26 cellular contexts compared by ENCODE assay signal in genomic region chrX:42422961-42423360, GRCh38.
"Had no signal": no experiment of that assay in that cellular context is flagged by ENCODE, and none has a peak within 500 bp of the region (broad histone marks: within the 10 kb centered on the region; RNA-seq: fewer than 3 reads in every experiment).

No MANE protein-coding gene starts in this region.

- H3K4me1 ChIP-seq: esophagus squamous epithelium, gastrocnemius medialis, lower lobe of right lung, prostate gland, right atrium auricular region, suprapubic skin, transverse colon, upper lobe of right lung, uterus had no signal

- H3K27ac ChIP-seq: coronary artery, esophagus squamous epithelium, gastrocnemius medialis, lower lobe of right lung, neural progenitor cell, prostate gland, right atrium auricular region, suprapubic skin, transverse colon, upper lobe of right lung, uterus had no signal

- H3K9me3 ChIP-seq: esophagus squamous epithelium, gastrocnemius medialis, lower lobe of right lung, prostate gland, right atrium auricular region, suprapubic skin, transverse colon, upper lobe of right lung, uterus had no signal

- H3K27me3 ChIP-seq: esophagus squamous epithelium, gastrocnemius medialis, neural progenitor cell, right atrium auricular region, suprapubic skin, transverse colon, upper lobe of right lung, uterus had no signal

- H3K4me3 ChIP-seq: coronary artery, esophagus squamous epithelium, gastrocnemius medialis, lower lobe of right lung, neural progenitor cell, prostate gland, right atrium auricular region, smooth muscle cell, suprapubic skin, transverse colon, upper lobe of right lung, uterus had no signal

- H3K9ac ChIP-seq: neural progenitor cell had no signal

- H3K36me3 ChIP-seq: esophagus squamous epithelium, gastrocnemius medialis, lower lobe of right lung, neural progenitor cell, prostate gland, right atrium auricular region, suprapubic skin, transverse colon, upper lobe of right lung, uterus had no signal

- DNase-seq: dermis blood vessel endothelial cell; effector memory CD4-positive, alpha-beta T cell; erythroblast; esophagus squamous epithelium; gastrocnemius medialis; head of caudate nucleus; left ventricle myocardium superior; lower lobe of right lung; naive thymus-derived CD4-positive, alpha-beta T cell; nucleus accumbens; stimulated activated CD4-positive, alpha-beta T cell treated with anti-CD3 and anti-CD28 coated beads, Interleukin-12 subunit alpha, Interleukin-12 subunit beta, amount 100 ng/mL, for 4 hours; stimulated activated CD4-positive, alpha-beta T cell treated with anti-CD3 and anti-CD28 coated beads, Interleukin-1b, Interleukin-23, amount 100 ng/mL, for 48 hours; stimulated activated CD4-positive, alpha-beta T cell treated with anti-CD3 and anti-CD28 coated beads, Interleukin-4, amount 100 ng/mL, for 1 hour; stimulated activated CD8-positive, alpha-beta memory T cell treated with anti-CD3 and anti-CD28 coated beads, Interleukin-4, amount 100 ng/mL, for 48 hours; stimulated activated naive CD4-positive, alpha-beta T cell; stimulated activated naive CD8-positive, alpha-beta T cell treated with anti-CD3 and anti-CD28 coated beads, Interleukin-15, amount 100 ng/mL, for 72 hours; transverse colon; upper lobe of right lung; uterus had no signal

- H3K4me2 ChIP-seq: neural progenitor cell, smooth muscle cell had no signal

- ATAC-seq: gastrocnemius medialis; left ventricle myocardium superior; lower lobe of right lung; naive thymus-derived CD4-positive, alpha-beta T cell; sciatic nerve; stimulated activated naive CD8-positive, alpha-beta T cell treated with anti-CD3 and anti-CD28 coated beads, Interleukin-15, amount 100 ng/mL, for 72 hours; upper lobe of right lung had no signal

- H2AFZ ChIP-seq: neural progenitor cell had no signal
